In genomic region chr7:44587843-44588711, GRCh38 we compare ENCODE assay signal across 8 cellular contexts. TPM values are rescaled to one million over a fixed set of nuclear protein-coding genes. Genes with fewer than 3 reads are reported as not detected.
DNase-seq lines count a peak whose midpoint lies in the region; ATAC-seq, FAIRE-seq and TF ChIP-seq lines count a peak whose summit lies in the region.

No MANE protein-coding gene starts in this region.

- no peak overlapping the region for H3K4me3 Mint-ChIP-seq in natural killer cell

- no peak for FAIRE-seq in H1 (lab: Jason Lieb, UNC)

- H4K20me1 ChIP-seq in H1 (replicated peaks in 1 of 2; ENCODE audit: control insufficient read depth in 1 of 2, insufficient read depth in 2 of 2, low read length in 2 of 2), result no peaks in the 10 kb centered on the region

- peak; percentile 79 for ATAC-seq in GM21723 (IDR thresholded peaks at IDR 0.05; ENCODE audit: unreplicated experiment)
- ATAC-seq in natural killer cell, result peak; percentile 76 to 92 (median 79)
- ATAC-seq in HG02642 (IDR thresholded peaks at IDR 0.05; ENCODE audit: poor library complexity, unreplicated experiment), result no peak

- H3K79me2 ChIP-seq in H1 (ENCODE audit: control insufficient read depth in 1 of 2, insufficient read depth in 2 of 2, low read length in 2 of 2), result no peaks in the 10 kb centered on the region

- H3K27me3 ChIP-seq in H1 (replicated peaks in 1 of 4; ENCODE audit: control insufficient read depth in 3 of 4, extremely low read depth in 1 of 4, insufficient read depth in 3 of 4, low read length in 3 of 4), result no peaks in the 10 kb centered on the region

- H4K8ac ChIP-seq in H1 (ENCODE audit: extremely low read depth, insufficient read depth, low read length), result no peak overlapping the region

- POLR2A ChIA-PET in H1 (lab: Charles Lee; ENCODE audit: partially characterized antibody), result interaction anchor here (0.8 kb wide), 1 partner anchor 18 kb away, joined by 3 read pairs; the partner anchor contains the start of gene OGDH

- H4K91ac ChIP-seq in H1 (replicated peaks; ENCODE audit: insufficient read length, low read length), result no peak overlapping the region

- CTCF ChIA-PET in H1 (lab: Charles Lee; ENCODE audit: partially characterized antibody), result interaction anchor here (1.0 to 1.1 kb wide), 2 partner anchors 11 to 14 kb away, joined by 4 to 6 read pairs; no protein-coding TSS in a partner anchor

- no peak for TF ChIP-seq POLR2A in H1 (IDR thresholded peaks at IDR 0.05; ENCODE audit: control extremely low read depth in 1 of 2, low read depth in 2 of 2, low read length in 2 of 2)

- H3K4me1 Mint-ChIP-seq in natural killer cell, result peaks cover 4 to 8% of the 10 kb centered on the region in 2 donors

- TF ChIP-seq EP300 in H1 (IDR thresholded peaks at IDR 0.05; ENCODE audit: borderline replicate concordance in 1 of 2, low read depth in 2 of 2, low read length in 2 of 2), result no peak

- peak overlapping the region in 1 of 2 donors; percentile 12 for H3K27ac Mint-ChIP-seq in natural killer cell

- no peak overlapping the region for H2BK5ac ChIP-seq in H1 (ENCODE audit: low read depth, low read length)

- no peaks in the 10 kb centered on the region for H3K79me1 ChIP-seq in H1 (ENCODE audit: low read depth, low read length)

- H3K23me2 ChIP-seq in H1 (ENCODE audit: low read depth, low read length), result no peaks in the 10 kb centered on the region; the same call in 1 of the 2 replicates

- peaks cover 0 to 2% of the 10 kb centered on the region in 2 donors for H3K27me3 Mint-ChIP-seq in natural killer cell (ENCODE audit: low read depth in 2 of 2)

- no peaks in the 10 kb centered on the region for H3K9me3 ChIP-seq in H1 (ENCODE audit: insufficient read depth in 2 of 2, low read depth in 1 of 2, low read length in 1 of 2)

- no peak overlapping the region for H3K14ac ChIP-seq in H1 (ENCODE audit: insufficient read length)

- H3K36me3 ChIP-seq in H1 (ENCODE audit: control insufficient read depth in 2 of 4, insufficient read depth in 4 of 4, low read length in 3 of 4), result no peaks in the 10 kb centered on the region

- H3K36me3 Mint-ChIP-seq in natural killer cell, result no peaks in the 10 kb centered on the region

- no peak overlapping the region for H3K56ac ChIP-seq in H1 (replicated peaks; ENCODE audit: insufficient read length, low read depth, low read length)

- H3K9ac ChIP-seq in H1 (replicated peaks in 1 of 4; ENCODE audit: extremely low read depth in 1 of 4, low read depth in 3 of 4, low read length in 3 of 4), result no peak overlapping the region

- no peak overlapping the region for H2BK15ac ChIP-seq in H1 (ENCODE audit: low read length)

- DNase-seq in AML-193 (lab: John Stamatoyannopoulos, UW), result peak; percentile 77 to 79
- DNase-seq in NCI-H460 (ENCODE audit: extremely low read depth, low read depth), result peak; percentile 64
- DNase-seq in activated CD4-positive, alpha-beta T cell treated with anti-CD3 and anti-CD28 coated beads for 48 hours, result peak; percentile 66
- DNase-seq in H1 (ENCODE audit: low read depth in 1 of 2, low spot score in 2 of 2), result no peak
- DNase-seq in natural killer cell, result peak; percentile 43
- DNase-seq in epidermal melanocyte (ENCODE audit: insufficient read length, low spot score), result no peak

- H2AFZ ChIP-seq in H1 (ENCODE audit: low read length), result no peak overlapping the region

- H2AK5ac ChIP-seq in H1 (ENCODE audit: low read depth, low read length), result no peak overlapping the region

- no peak overlapping the region for H2BK120ac ChIP-seq in H1 (replicated peaks; ENCODE audit: low read depth, low read length)

- H2BK12ac ChIP-seq in H1 (ENCODE audit: low read depth, low read length), result no peak overlapping the region

- H3K27ac ChIP-seq in H1 (ENCODE audit: low read depth, low read length), result no peak overlapping the region

- no peak overlapping the region for H4K5ac ChIP-seq in H1 (ENCODE audit: insufficient read length, low read depth, low read length)

- H3K4me3 ChIP-seq in H1 (ENCODE audit: extremely low read depth in 1 of 4, insufficient read depth in 2 of 4, low read depth in 3 of 4, low read length in 4 of 4), result no peak overlapping the region

- H3K18ac ChIP-seq in H1 (ENCODE audit: extremely low read depth, low read length), result no peak overlapping the region

- H3K9me3 Mint-ChIP-seq in natural killer cell, result no peaks in the 10 kb centered on the region

- no peak overlapping the region for H2BK20ac ChIP-seq in H1 (ENCODE audit: low read length)

- peak; percentile 52 to 60 for TF ChIP-seq RAD21 in H1 (IDR thresholded peaks at IDR 0.05 in 1 of 2, conservative IDR thresholded peaks at IDR 0.05 in 1 of 2; ENCODE audit: low read depth in 2 of 2, low read length in 2 of 2)

- intact Hi-C loops in natural killer cell (cut with micrococcal nuclease), result loop anchor here (1.0 to 5.0 kb wide), 3 partner anchors 334 to 674 kb away; no protein-coding TSS in a partner anchor

- no peak overlapping the region for H3K4me2 ChIP-seq in H1 (ENCODE audit: insufficient read depth in 1 of 2, low read depth in 2 of 2, low read length in 2 of 2)

- no peak overlapping the region for H3K23ac ChIP-seq in H1 (ENCODE audit: insufficient read length)

- 65% methylated on average over 6 of the region's 6 CpGs; no CpG with 5 or more reads in 1 of the 2 experiments for WGBS in H1 (ENCODE audit: extremely low coverage in 1 of 2, insufficient coverage in 1 of 2, insufficient read length in 1 of 2, insufficient replicate concordance in 2 of 2, low coverage in 1 of 2, low lambda C conversion rate in 2 of 2, missing lambda C conversion rate in 1 of 2), 2 experiments

- TF ChIP-seq CTCF in H1 (IDR thresholded peaks at IDR 0.05; ENCODE audit: control extremely low read depth in 1 of 3, insufficient read depth in 1 of 3, low read depth in 1 of 3, low read length in 3 of 3) (peak in 1 of 3 experiments; percentile 22; a peak in 2 of 4 replicates), natural killer cell (IDR thresholded peaks at IDR 0.05) (peak; percentile 74)

- H3K4ac ChIP-seq in H1 (replicated peaks; ENCODE audit: insufficient read length, low read depth, low read length), result no peak overlapping the region

- H3K4me1 ChIP-seq in H1 (replicated peaks in 1 of 4; ENCODE audit: control insufficient read depth in 3 of 4, insufficient read depth in 4 of 4, low read length in 3 of 4), result no peaks in the 10 kb centered on the region

RNA-seq across cellular contexts. Expression of gene TMED4, which starts 6.0 kb away (rescaled TPM):
- total RNA-seq in NCI-H460 (2014; rRNA removed; shearing (Covaris generic)), result 129 and 135 TPM in 2 replicates
- polyA plus RNA-seq in NCI-H460 (2014; cell fraction: nucleus; rRNA removed), result 215 and 276 TPM in 2 replicates
- total RNA-seq in H1 (2021; fragmentation: NEBNext Ultra II Directional; extraction: Animal tissue kit (Norgen Biotek cat#: 25700)), result 41.1 and 44.9 TPM in 2 replicates
- polyA plus RNA-seq in H1 (2011; rRNA removed), result 76.7 and 91.9 TPM in 2 replicates
- 72.2 TPM for polyA plus RNA-seq in H1 (2011; cell fraction: cytosol; rRNA removed)
- polyA plus RNA-seq in H1 (2011; cell fraction: nucleus; rRNA removed), result 68.9 TPM
- 39.2 to 48.0 TPM (median 42.1 TPM) in 4 replicates for polyA plus RNA-seq in H1 (2012, experiment 1 of 2)
- polyA plus RNA-seq in H1 (2012, experiment 2 of 2), result 39.9 TPM
- 40.7 TPM for polyA plus RNA-seq in H1 (2013, experiment 1 of 2)
- polyA plus RNA-seq in H1 (2013, experiment 2 of 2), result 46.2 TPM
- 38.6 and 54.2 TPM in 2 replicates for polyA minus RNA-seq in H1 (2011; rRNA and poly(A)+ RNA removed)
- polyA minus RNA-seq in H1 (2011; cell fraction: cytosol; rRNA and poly(A)+ RNA removed), result 47.6 TPM
- polyA minus RNA-seq in H1 (2011; cell fraction: nucleus; rRNA and poly(A)+ RNA removed), result 39.0 TPM
- total RNA-seq in natural killer cell, result 100 to 1,000 TPM in 1 of 3 donors, 10 to 100 TPM in 2; 93.1 to 101 (median 94.1) TPM

RNA-seq across cellular contexts. Expression of gene DDX56, which starts 14.4 kb away (rescaled TPM):
- total RNA-seq in NCI-H460 (2014; rRNA removed; shearing (Covaris generic)), result 84.7 and 98.8 TPM in 2 replicates
- polyA plus RNA-seq in NCI-H460 (2014; cell fraction: nucleus; rRNA removed), result 179 and 183 TPM in 2 replicates
- total RNA-seq in H1 (2021; fragmentation: NEBNext Ultra II Directional; extraction: Animal tissue kit (Norgen Biotek cat#: 25700)), result 55.4 and 56.9 TPM in 2 replicates
- polyA plus RNA-seq in H1 (2011; rRNA removed), result 81.6 and 82.0 TPM in 2 replicates
- polyA plus RNA-seq in H1 (2011; cell fraction: cytosol; rRNA removed), result 79.6 TPM
- 179 TPM for polyA plus RNA-seq in H1 (2011; cell fraction: nucleus; rRNA removed)
- 73.0 to 92.1 TPM (median 90.5 TPM) in 4 replicates for polyA plus RNA-seq in H1 (2012, experiment 1 of 2)
- 88.4 TPM for polyA plus RNA-seq in H1 (2012, experiment 2 of 2)
- 59.0 TPM for polyA plus RNA-seq in H1 (2013, experiment 1 of 2)
- polyA plus RNA-seq in H1 (2013, experiment 2 of 2), result 54.2 TPM
- polyA minus RNA-seq in H1 (2011; rRNA and poly(A)+ RNA removed), result 82.6 and 86.4 TPM in 2 replicates
- 34.8 TPM for polyA minus RNA-seq in H1 (2011; cell fraction: cytosol; rRNA and poly(A)+ RNA removed)
- 64.0 TPM for polyA minus RNA-seq in H1 (2011; cell fraction: nucleus; rRNA and poly(A)+ RNA removed)
- 10 to 100 TPM; 67.8 to 85.5 (median 84.5) TPM for total RNA-seq in natural killer cell

RNA-seq across cellular contexts. Expression of gene OGDH, which starts 18.4 kb away (rescaled TPM):
- 54.1 and 63.3 TPM in 2 replicates for total RNA-seq in NCI-H460 (2014; rRNA removed; shearing (Covaris generic))
- 37.4 and 47.8 TPM in 2 replicates for polyA plus RNA-seq in NCI-H460 (2014; cell fraction: nucleus; rRNA removed)
- total RNA-seq in H1 (2021; fragmentation: NEBNext Ultra II Directional; extraction: Animal tissue kit (Norgen Biotek cat#: 25700)), result 89.1 and 91.6 TPM in 2 replicates
- polyA plus RNA-seq in H1 (2011; rRNA removed), result 71.6 and 108 TPM in 2 replicates
- polyA plus RNA-seq in H1 (2011; cell fraction: cytosol; rRNA removed), result 60.6 TPM
- 125 TPM for polyA plus RNA-seq in H1 (2011; cell fraction: nucleus; rRNA removed)
- 47.3 to 67.1 TPM (median 62.3 TPM) in 4 replicates for polyA plus RNA-seq in H1 (2012, experiment 1 of 2)
- 58.0 TPM for polyA plus RNA-seq in H1 (2012, experiment 2 of 2)
- polyA plus RNA-seq in H1 (2013, experiment 1 of 2), result 38.5 TPM
- 34.1 TPM for polyA plus RNA-seq in H1 (2013, experiment 2 of 2)
- polyA minus RNA-seq in H1 (2011; rRNA and poly(A)+ RNA removed), result 126 and 130 TPM in 2 replicates
- polyA minus RNA-seq in H1 (2011; cell fraction: cytosol; rRNA and poly(A)+ RNA removed), result 53.8 TPM
- 46.3 TPM for polyA minus RNA-seq in H1 (2011; cell fraction: nucleus; rRNA and poly(A)+ RNA removed)
- total RNA-seq in natural killer cell, result 10 to 100 TPM; 69.2 to 86.7 (median 81.4) TPM

RNA-seq across cellular contexts. Expression of gene NPC1L1, which starts 46.9 kb away (rescaled TPM):
- total RNA-seq in NCI-H460 (2014; rRNA removed; shearing (Covaris generic)), result 0.09 TPM in 1 of 2 replicates, not detected in the other
- not detected in 2 replicates for polyA plus RNA-seq in NCI-H460 (2014; cell fraction: nucleus; rRNA removed)
- total RNA-seq in H1 (2021; fragmentation: NEBNext Ultra II Directional; extraction: Animal tissue kit (Norgen Biotek cat#: 25700)), result 0.06 TPM in 1 of 2 replicates, not detected in the other
- polyA plus RNA-seq in H1 (2011; rRNA removed), result 0.14 and 0.21 TPM in 2 replicates
- 0.10 TPM for polyA plus RNA-seq in H1 (2011; cell fraction: cytosol; rRNA removed)
- 0.31 TPM for polyA plus RNA-seq in H1 (2011; cell fraction: nucleus; rRNA removed)
- polyA plus RNA-seq in H1 (2012, experiment 1 of 2), result 0.09 to 0.18 TPM (median 0.13 TPM) in 3 of 4 replicates, not detected in the other
- polyA plus RNA-seq in H1 (2012, experiment 2 of 2), result 0.05 TPM
- polyA plus RNA-seq in H1 (2013, experiment 1 of 2), result 0.16 TPM
- polyA plus RNA-seq in H1 (2013, experiment 2 of 2), result 0.13 TPM
- polyA minus RNA-seq in H1 (2011; rRNA and poly(A)+ RNA removed), result 0.06 and 0.22 TPM in 2 replicates
- not detected for polyA minus RNA-seq in H1 (2011; cell fraction: cytosol; rRNA and poly(A)+ RNA removed)
- polyA minus RNA-seq in H1 (2011; cell fraction: nucleus; rRNA and poly(A)+ RNA removed), result not detected
- total RNA-seq in natural killer cell, result under 1 TPM in 2 of 3 donors, not detected in 1; 0.10 to 0.16 TPM

Comparison
In these comparisons a context has a peak if more than half of its experiments do, and no peak if none do; other contexts are left out.
1. DNase-seq: peak in AML-193 (2 of 2), NCI-H460 (single experiment), activated CD4-positive, alpha-beta T cell treated with anti-CD3 and anti-CD28 coated beads for 48 hours (single experiment) and natural killer cell (single experiment); none in H1 (0 of 2) and epidermal melanocyte (single experiment).